Comparison of ENCODE assay signal across 9 cellular contexts in genomic region chr11:1548221-1549070, GRCh38. TPM values are rescaled to one million over a fixed set of nuclear protein-coding genes. Genes with fewer than 3 reads are reported as not detected.
DNase-seq lines count a peak whose midpoint lies in the region; ATAC-seq, FAIRE-seq and TF ChIP-seq lines count a peak whose summit lies in the region.
"Had no signal": no experiment of that assay in that cellular context is flagged by ENCODE, and none has a peak within 500 bp of the region (broad histone marks: within the 10 kb centered on the region; RNA-seq: fewer than 3 reads in every experiment).

No MANE protein-coding gene starts in this region.

- H3K36me3 ChIP-seq in adipocyte (ENCODE audit: control insufficient read depth, insufficient read depth, low read length, severe bottlenecking): no peaks in the 10 kb centered on the region

- FAIRE-seq in A549 (lab: Jason Lieb, UNC): no peak

- no peak for TF ChIP-seq POLR2A in A549 (IDR thresholded peaks at IDR 0.05; ENCODE audit: low read length)

- POLR2A ChIA-PET in A549 (lab: Yijun Ruan, JAX): interaction anchor here (0.9 kb wide), 1 partner anchor 9 kb away, joined by 4 read pairs; no protein-coding TSS in a partner anchor

- H3K4me1 ChIP-seq in A549 (peaks cover 21% of the 10 kb centered on the region), adipocyte (ENCODE audit: control insufficient read depth, insufficient read depth, low read length) (peaks cover 10% of the 10 kb centered on the region)

- in situ Hi-C loops in GM13976 (cut with MboI; ENCODE audit: low sequenced_read_pairs, unreplicated experiment): no loop called here

- no peak overlapping the region for H3K9ac ChIP-seq in adipocyte (ENCODE audit: low read length)

- intact Hi-C loops in sciatic nerve (cut with DNase I): no loop called here

- TF ChIP-seq CTCF in A549 (IDR thresholded peaks at IDR 0.05) (no peak), GM13976 (IDR thresholded peaks at IDR 0.05; ENCODE audit: borderline replicate concordance, control extremely low read depth, extremely low read depth, insufficient read depth, missing control alignments) (no peak)

- peak; percentile 71 to 87 for DNase-seq in A549 (ENCODE audit: low read depth in 1 of 2, low spot score in 1 of 2)
- peak; percentile 67 for DNase-seq in adipocyte (ENCODE audit: low read depth)
- peak; percentile 90 for DNase-seq in hepatic stellate cell (ENCODE audit: low spot score)
- no peak for DNase-seq in sciatic nerve (ENCODE audit: low spot score)
- DNase-seq in GM13976 (ENCODE audit: low spot score): no peak
- DNase-seq in NAMALWA (ENCODE audit: low spot score): no peak

- TF ChIP-seq RAD21 in A549 (conservative IDR thresholded peaks at IDR 0.05 in 1 of 2, IDR thresholded peaks at IDR 0.05 in 1 of 2) (no peak), Ishikawa (IDR thresholded peaks at IDR 0.05; ENCODE audit: low read depth) (no peak)

- CTCF ChIA-PET in A549 (lab: Yijun Ruan, JAX): interaction anchor here (0.6 to 15.0 kb wide), 6 partner anchors 12 to 284 kb away, joined by 3 to 719 read pairs (median 4); partner anchors contain the start of genes DUSP8 and KRTAP5-5

- H3K4me3 ChIP-seq in A549 (peak overlapping the region; percentile 25), adipocyte (ENCODE audit: low read length) (no peak overlapping the region)

- H3K27me3 ChIP-seq in adipocyte (replicated peaks; ENCODE audit: control insufficient read depth, insufficient read depth, low read length): peaks cover 35% of the 10 kb centered on the region

- H3K27ac ChIP-seq in A549: peak overlapping the region; percentile 58 to 86; a peak in 4 of 6 replicates
- H3K27ac ChIP-seq: VCaP had no signal

- no peaks in the 10 kb centered on the region for H3K9me3 ChIP-seq in A549
- no peaks in the 10 kb centered on the region for H3K9me3 ChIP-seq in adipocyte (ENCODE audit: control insufficient read depth, low read length)

- no peak for TF ChIP-seq EP300 in A549 (IDR thresholded peaks at IDR 0.05)
- peak; percentile 12; the same call in 1 of the 2 replicates for TF ChIP-seq EP300 in Ishikawa (IDR thresholded peaks at IDR 0.05; ENCODE audit: borderline replicate concordance)

- WGBS in A549 (ENCODE audit: missing lambda C conversion rate): 27% methylated on average over 16 of the region's 34 CpGs

- H3K4me2 ChIP-seq in A549: peak overlapping the region; percentile 100

- ATAC-seq in A549 (peak; percentile 65 to 74), sciatic nerve (peak; percentile 70), GM21367 (IDR thresholded peaks at IDR 0.05; ENCODE audit: unreplicated experiment) (no peak)

TF ChIP-seq in A549, 52 proteins besides CTCF, POLR2A, EP300 and RAD21:
- TF ChIP-seq CEBPB (IDR thresholded peaks at IDR 0.05): peak; percentile 22 to 69; a peak in 3 of 4 replicates
- TF ChIP-seq NR3C1 (IDR thresholded peaks at IDR 0.05): no peak

TF ChIP-seq in Ishikawa, 13 proteins besides CTCF, POLR2A, EP300 and RAD21:
- no peak for TF ChIP-seq YY1 (IDR thresholded peaks at IDR 0.05; ENCODE audit: low read depth)
- TF ChIP-seq FOXM1 (IDR thresholded peaks at IDR 0.05; ENCODE audit: borderline replicate concordance, low read depth): no peak
- no peak for TF ChIP-seq REST (IDR thresholded peaks at IDR 0.05; ENCODE audit: low read depth)
- no peak for TF ChIP-seq TAF1 (IDR thresholded peaks at IDR 0.05; ENCODE audit: low read depth)
- TF ChIP-seq NFIC (IDR thresholded peaks at IDR 0.05): peak; percentile 51
- TF ChIP-seq EGR1 (IDR thresholded peaks at IDR 0.05): 0 out of 2 replicates have a peak, but pooled peaks have one; percentile 8
- peak; percentile 14; the same call in 1 of the 2 replicates for TF ChIP-seq ZBTB7A (IDR thresholded peaks at IDR 0.05; ENCODE audit: low read depth)
- TF ChIP-seq TCF12 (IDR thresholded peaks at IDR 0.05; ENCODE audit: low read depth): peak; percentile 73
- TF ChIP-seq CEBPB (IDR thresholded peaks at IDR 0.05): peak; percentile 87
- TF ChIP-seq CREB1 (IDR thresholded peaks at IDR 0.05; ENCODE audit: low read depth): 0 out of 2 replicates have a peak, but pooled peaks have one; percentile 1
- TF ChIP-seq MAX (IDR thresholded peaks at IDR 0.05): peak; percentile 53; the same call in 1 of the 2 replicates
- peak; percentile 62 for TF ChIP-seq USF1 (IDR thresholded peaks at IDR 0.05)
- TF ChIP-seq TEAD4 (IDR thresholded peaks at IDR 0.05): peak; percentile 45
TF ChIP-seq in Ishikawa: peak in this region for 9.

RNA-seq across cellular contexts. Expression of gene DUSP8, which starts 23.6 kb away (rescaled TPM):
- polyA plus RNA-seq in A549 (2011; rRNA removed) (2.6 and 3.6 TPM in 2 replicates), A549 (2017; fragmentation: RNase III; extraction: RNeasy Plus Mini Kit Qiagen cat#74134 plus additional on column Dnase treatment) (0.59 to 1.2 TPM (median 0.72 TPM) in 3 replicates)
- 2.3 and 5.0 TPM in 2 replicates for polyA plus RNA-seq in A549 (2012; cell fraction: cytosol; rRNA removed)
- 8.1 and 8.6 TPM in 2 replicates for polyA plus RNA-seq in A549 (2012; cell fraction: nucleus; rRNA removed)
- 5.7 and 7.9 TPM in 2 replicates for polyA minus RNA-seq in A549 (2011; rRNA and poly(A)+ RNA removed)
- total RNA-seq in sciatic nerve: 8.9 TPM

RNA-seq across cellular contexts. Expression of gene KRTAP5-1, which starts 36.6 kb away (rescaled TPM):
- polyA plus RNA-seq in A549 (2011; rRNA removed) (not detected in 2 replicates), A549 (2017; fragmentation: RNase III; extraction: RNeasy Plus Mini Kit Qiagen cat#74134 plus additional on column Dnase treatment) (not detected in 3 replicates)
- polyA plus RNA-seq in A549 (2012; cell fraction: cytosol; rRNA removed): not detected in 2 replicates
- not detected in 2 replicates for polyA plus RNA-seq in A549 (2012; cell fraction: nucleus; rRNA removed)
- not detected in 2 replicates for polyA minus RNA-seq in A549 (2011; rRNA and poly(A)+ RNA removed)
- not detected for total RNA-seq in sciatic nerve

RNA-seq across cellular contexts. Expression of gene KRTAP5-2, which starts 49.6 kb away (rescaled TPM):
- not detected in 2 replicates for polyA plus RNA-seq in A549 (2011; rRNA removed)
- polyA plus RNA-seq in A549 (2012; cell fraction: cytosol; rRNA removed): not detected in 2 replicates
- polyA plus RNA-seq in A549 (2012; cell fraction: nucleus; rRNA removed): 0.05 TPM in 1 of 2 replicates, not detected in the other
- not detected in 3 replicates for polyA plus RNA-seq in A549 (2017; fragmentation: RNase III; extraction: RNeasy Plus Mini Kit Qiagen cat#74134 plus additional on column Dnase treatment)
- polyA minus RNA-seq in A549 (2011; rRNA and poly(A)+ RNA removed): not detected in 2 replicates
- not detected for total RNA-seq in sciatic nerve

RNA-seq across cellular contexts. Expression of gene KRTAP5-3, which starts 59.8 kb away (rescaled TPM):
- polyA plus RNA-seq in A549 (2011; rRNA removed) (not detected in 2 replicates), A549 (2017; fragmentation: RNase III; extraction: RNeasy Plus Mini Kit Qiagen cat#74134 plus additional on column Dnase treatment) (not detected in 3 replicates)
- not detected in 2 replicates for polyA plus RNA-seq in A549 (2012; cell fraction: cytosol; rRNA removed)
- polyA plus RNA-seq in A549 (2012; cell fraction: nucleus; rRNA removed): not detected in 2 replicates
- not detected in 2 replicates for polyA minus RNA-seq in A549 (2011; rRNA and poly(A)+ RNA removed)
- not detected for total RNA-seq in sciatic nerve

Comparison
In these comparisons a context has a peak if more than half of its experiments do, and no peak if none do; other contexts are left out.
1. DNase-seq: peak in A549 (2 of 2), adipocyte (single experiment) and hepatic stellate cell (single experiment); none in sciatic nerve (single experiment), GM13976 (single experiment) and NAMALWA (single experiment).